In the genomic region with DNA sequence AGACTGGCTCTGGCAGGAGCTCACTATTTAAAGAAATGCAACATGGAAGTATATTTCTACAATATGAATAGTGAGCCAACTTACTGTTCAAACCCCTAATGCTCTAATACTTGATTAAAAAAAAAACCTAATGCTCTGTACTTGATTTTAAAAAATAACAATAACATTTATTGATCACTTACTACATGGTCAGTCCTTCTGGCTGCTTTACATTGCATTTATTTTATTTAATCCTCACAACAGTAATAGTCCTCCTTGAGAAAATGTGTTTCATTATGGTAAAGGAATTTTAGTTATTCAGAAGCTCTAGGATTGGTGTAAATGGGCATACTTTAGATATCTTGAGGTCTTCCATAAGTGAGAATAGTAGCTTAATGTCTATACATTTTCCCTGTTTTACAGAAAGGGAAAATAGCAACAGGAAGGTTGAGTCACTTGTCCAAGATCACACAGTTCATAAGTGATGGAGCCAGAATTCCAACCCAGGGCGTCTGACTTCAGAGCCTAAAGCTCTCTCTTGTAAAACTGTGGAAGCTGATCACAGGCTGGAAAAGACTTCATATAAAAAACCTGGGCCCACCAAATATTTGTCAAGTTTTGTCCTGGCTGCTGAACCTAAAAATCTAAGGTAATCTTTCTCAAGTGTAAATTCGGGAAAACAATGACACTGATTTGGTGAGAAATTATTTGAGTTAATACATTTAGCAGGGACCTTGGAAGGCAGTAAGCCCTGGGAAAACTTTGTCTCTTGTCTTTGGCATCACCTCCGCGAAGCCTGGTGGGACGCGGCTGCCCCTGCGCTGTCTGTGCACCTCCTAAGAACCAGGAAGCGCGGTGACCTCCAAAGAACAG, we compare ENCODE assay signal across 8 cellular contexts. TPM values are rescaled to one million over a fixed set of nuclear protein-coding genes. Genes with fewer than 3 reads are reported as not detected.
DNase-seq lines count a peak whose midpoint lies in the region; ATAC-seq, FAIRE-seq and TF ChIP-seq lines count a peak whose summit lies in the region.

No MANE protein-coding gene starts in this region.

- ATAC-seq in HG03432 (IDR thresholded peaks at IDR 0.05; ENCODE audit: unreplicated experiment) (peak; percentile 4), GM18520 (IDR thresholded peaks at IDR 0.05; ENCODE audit: unreplicated experiment) (no peak)
- peak; percentile 11 for ATAC-seq in stimulated activated effector memory CD8-positive, alpha-beta T cell treated with anti-CD3 and anti-CD28 coated beads, Interleukin-12 subunit alpha, Interleukin-12 subunit beta, amount 100 ng/mL, for 72 hours

- no peak for DNase-seq in AG04449 (ENCODE audit: low read depth, low spot score)
- no peak for DNase-seq in GM19239 (ENCODE audit: insufficient read length, low spot score)
- no peak for DNase-seq in adrenal gland
- DNase-seq in stimulated activated effector memory CD8-positive, alpha-beta T cell treated with anti-CD3 and anti-CD28 coated beads, Interleukin-12 subunit alpha, Interleukin-12 subunit beta, amount 100 ng/mL, for 72 hours (ENCODE audit: low spot score in 2 of 2): no peak
- no peak for DNase-seq in NCI-H1436 treated with DMSO at 0.1 percent for 48 hours (lab: John Stamatoyannopoulos, UW)

- intact Hi-C loops in adrenal gland (cut with DNase I): no loop called here

- no peaks in the 10 kb centered on the region for H3K9me3 Mint-ChIP-seq in stimulated activated effector memory CD8-positive, alpha-beta T cell treated with anti-CD3 and anti-CD28 coated beads, Interleukin-12 subunit alpha, Interleukin-12 subunit beta, amount 100 ng/mL, for 72 hours

- peak; percentile 81 for FAIRE-seq in GM19239 (lab: Jason Lieb, UNC)

- peaks cover 49% of the 10 kb centered on the region for H3K4me1 Mint-ChIP-seq in stimulated activated effector memory CD8-positive, alpha-beta T cell treated with anti-CD3 and anti-CD28 coated beads, Interleukin-12 subunit alpha, Interleukin-12 subunit beta, amount 100 ng/mL, for 72 hours

- H3K27ac ChIP-seq in adrenal gland: peak overlapping the region in 4 of 5 donors; percentile 68 to 94 (median 89)
- peak overlapping the region; percentile 75 for H3K27ac ChIP-seq in iPS-18a (ENCODE audit: low read length)

- peak overlapping the region; percentile 99 for H3K27ac Mint-ChIP-seq in stimulated activated effector memory CD8-positive, alpha-beta T cell treated with anti-CD3 and anti-CD28 coated beads, Interleukin-12 subunit alpha, Interleukin-12 subunit beta, amount 100 ng/mL, for 72 hours

- TF ChIP-seq CTCF in AG04449 (IDR thresholded peaks at IDR 0.05; ENCODE audit: insufficient read depth, low read length, missing control alignments): no peak
- TF ChIP-seq CTCF in adrenal gland (IDR thresholded peaks at IDR 0.05): no peak

- peak overlapping the region; percentile 69 for H3K9ac ChIP-seq in iPS-18a (ENCODE audit: low read length)

- POLR2A ChIA-PET in AG04449 (lab: Yijun Ruan, JAX): interaction anchor here (0.9 kb wide), 1 partner anchor 650 kb away, joined by 5 read pairs; no protein-coding TSS in a partner anchor

- peaks cover 28% of the 10 kb centered on the region for H3K36me3 Mint-ChIP-seq in stimulated activated effector memory CD8-positive, alpha-beta T cell treated with anti-CD3 and anti-CD28 coated beads, Interleukin-12 subunit alpha, Interleukin-12 subunit beta, amount 100 ng/mL, for 72 hours

- 1 to 3% (median 2%) methylated on average over 8 to 9 of the region's 9 CpGs for WGBS in adrenal gland, 4 donors

- TF ChIP-seq POLR2A in adrenal gland (IDR thresholded peaks at IDR 0.05): no peak

- H3K4me3 ChIP-seq in AG04449 (ENCODE audit: low read depth, low read length) (peak overlapping the region; percentile 87), adrenal gland (peak overlapping the region; percentile 49 to 94 (median 60)), iPS-18a (ENCODE audit: low read length) (peak overlapping the region; percentile 88)

- peak overlapping the region; percentile 96 for H3K4me3 Mint-ChIP-seq in stimulated activated effector memory CD8-positive, alpha-beta T cell treated with anti-CD3 and anti-CD28 coated beads, Interleukin-12 subunit alpha, Interleukin-12 subunit beta, amount 100 ng/mL, for 72 hours

- no peaks in the 10 kb centered on the region for H3K27me3 ChIP-seq in adrenal gland
- no peaks in the 10 kb centered on the region for H3K27me3 ChIP-seq in iPS-18a (ENCODE audit: control insufficient read depth, insufficient read depth, low read length)

- H3K4me1 ChIP-seq in adrenal gland (replicated peaks in 1 of 2): peaks cover 0 to 25% of the 10 kb centered on the region in 2 donors
- H3K4me1 ChIP-seq in iPS-18a (ENCODE audit: control insufficient read depth, low read depth, low read length): peaks cover 30% of the 10 kb centered on the region

- H3K9me3 ChIP-seq in adrenal gland (replicated peaks in 1 of 3) (no peaks in the 10 kb centered on the region), iPS-18a (ENCODE audit: control insufficient read depth, low read depth, low read length) (no peaks in the 10 kb centered on the region)

- no peaks in the 10 kb centered on the region for H3K36me3 ChIP-seq in adrenal gland (replicated peaks in 1 of 2)
- H3K36me3 ChIP-seq in iPS-18a (ENCODE audit: control insufficient read depth, low read depth, low read length): no peaks in the 10 kb centered on the region

- CTCF ChIA-PET in AG04449 (lab: Yijun Ruan, JAX): interaction anchor here (1.1 to 2.7 kb wide), 4 partner anchors 12 to 648 kb away, joined by 4 to 15 read pairs (median 4); no protein-coding TSS in a partner anchor

RNA-seq across cellular contexts. Expression of gene STARD4, which starts 0.9 kb away (rescaled TPM):
- total RNA-seq in adrenal gland: 10 to 100 TPM; 13.3 to 75.9 (median 24.1) TPM
- polyA plus RNA-seq in adrenal gland: 10 to 100 TPM in 1 of 3 donors, 1 to 10 TPM in 2; 7.2 to 72.2 (median 7.6) TPM
